17 cellular contexts compared by ENCODE assay signal in genomic region chr1:169443923-169444322, GRCh38. TPM values are rescaled to one million over a fixed set of nuclear protein-coding genes. Genes with fewer than 3 reads are reported as not detected.
DNase-seq lines count a peak whose midpoint lies in the region; ATAC-seq, FAIRE-seq and TF ChIP-seq lines count a peak whose summit lies in the region.
"Had no signal": no experiment of that assay in that cellular context is flagged by ENCODE, and none has a peak within 500 bp of the region (broad histone marks: within the 10 kb centered on the region; RNA-seq: fewer than 3 reads in every experiment).

No MANE protein-coding gene starts in this region.

- WGBS in A549 (ENCODE audit: missing lambda C conversion rate): 25% methylated on average over 3 of the region's 3 CpGs
- WGBS in K562 (ENCODE audit: insufficient coverage, low coverage, missing lambda C conversion rate): 0% methylated on average over 3 of the region's 3 CpGs
- WGBS in small intestine, 3 donors: 20 to 51% (median 39%) methylated on average over 3 of the region's 3 CpGs

- BruUV-seq in K562 (replicated peaks; lab: Mats Ljungman, UMichigan): no TSS peak
- BruUV-seq in Calu3 (replicated peaks; lab: Mats Ljungman, UMichigan): no TSS peak

- FAIRE-seq in A549 (lab: Jason Lieb, UNC) (peak; percentile 74), K562 (lab: Jason Lieb, UNC) (no peak), small intestine (lab: Jason Lieb, UNC) (no peak)
- FAIRE-seq: G401.6, GM12891, GM19239 had no signal

- H3K27me3 Mint-ChIP-seq in Calu3 (ENCODE audit: unreplicated experiment) (no peaks in the 10 kb centered on the region), GM23338 (ENCODE audit: insufficient read depth, low read depth, poor library complexity) (peaks cover 3% of the 10 kb centered on the region)

- H3K4me3 Mint-ChIP-seq in Calu3 (ENCODE audit: low read depth, unreplicated experiment): no peak overlapping the region
- no peak overlapping the region for H3K4me3 Mint-ChIP-seq in GM23338
- H3K4me3 Mint-ChIP-seq: CD4-positive, CD25-positive, alpha-beta regulatory T cell; CD8-positive, alpha-beta memory T cell had no signal

- TF ChIP-seq POLR2A in A549 (IDR thresholded peaks at IDR 0.05; ENCODE audit: low read length): no peak
- no peak for TF ChIP-seq POLR2A in K562 (conservative IDR thresholded peaks at IDR 0.05)

- peaks cover 9% of the 10 kb centered on the region for H3K4me1 Mint-ChIP-seq in Calu3 (ENCODE audit: low read depth, unreplicated experiment)
- no peaks in the 10 kb centered on the region for H3K4me1 Mint-ChIP-seq in GM23338
- H3K4me1 Mint-ChIP-seq: CD4-positive, CD25-positive, alpha-beta regulatory T cell; CD8-positive, alpha-beta memory T cell had no signal

- no peak overlapping the region for H2AFZ ChIP-seq in K562 (ENCODE audit: low read depth, low read length)
- no peak overlapping the region for H2AFZ ChIP-seq in GM23338

- no peaks in the 10 kb centered on the region for H3K9me2 ChIP-seq in GM23338 (ENCODE audit: insufficient read depth)

- H3K36me3 ChIP-seq in K562 (ENCODE audit: control insufficient read depth, insufficient read depth, low read length): no peaks in the 10 kb centered on the region
- no peaks in the 10 kb centered on the region for H3K36me3 ChIP-seq in small intestine (ENCODE audit: control insufficient read depth in 2 of 2, insufficient read depth in 2 of 2, low read length in 2 of 2)
- H3K36me3 ChIP-seq in GM23338 (ENCODE audit: insufficient read depth): no peaks in the 10 kb centered on the region
- H3K36me3 ChIP-seq: BE2C, HAP-1 had no signal

- H3K9me3 ChIP-seq in A549: no peaks in the 10 kb centered on the region
- no peaks in the 10 kb centered on the region for H3K9me3 ChIP-seq in K562 (replicated peaks; ENCODE audit: control insufficient read depth, insufficient read depth, low read depth, low read length)
- H3K9me3 ChIP-seq in small intestine (ENCODE audit: control insufficient read depth, low read depth): no peaks in the 10 kb centered on the region
- H3K9me3 ChIP-seq: BE2C, HAP-1 had no signal

- CTCF ChIA-PET in A549 (lab: Yijun Ruan, JAX) (no interaction called here), K562 (lab: Yijun Ruan, JAX; ENCODE audit: low intra/inter-chr PET ratio) (no interaction called here), Calu3 (lab: Charles Lee) (no interaction called here)

- DNase-seq in A549 (ENCODE audit: low read depth in 1 of 2, low spot score in 1 of 2) (no peak), LNCaP clone FGC (ENCODE audit: low read depth) (peak; percentile 62), K562 (ENCODE audit: extremely low read depth in 1 of 4, low spot score in 3 of 4) (no peak), small intestine (peak; percentile 11), AML-193 (lab: John Stamatoyannopoulos, UW) (no peak), Calu3 (no peak), GM23338 (ENCODE audit: low spot score) (no peak)
- DNase-seq: 8988T; BE2C; C1 segment of cervical spinal cord; CD4-positive, CD25-positive, alpha-beta regulatory T cell; CD8-positive, alpha-beta memory T cell; COR-L47 had no signal

- H3K9ac ChIP-seq in K562 (ENCODE audit: insufficient read depth in 1 of 2, low read depth in 2 of 2, low read length in 2 of 2): no peak overlapping the region

- H3K4me2 ChIP-seq in A549 (no peak overlapping the region), K562 (ENCODE audit: insufficient read depth, low read length) (no peak overlapping the region), GM23338 (no peak overlapping the region)

- no peaks in the 10 kb centered on the region for H3K9me3 Mint-ChIP-seq in Calu3 (ENCODE audit: low read depth, unreplicated experiment)
- H3K9me3 Mint-ChIP-seq in GM23338: peaks cover 4% of the 10 kb centered on the region

- no peak for TF ChIP-seq CTCF in A549 (IDR thresholded peaks at IDR 0.05)
- TF ChIP-seq CTCF in LNCaP clone FGC (IDR thresholded peaks at IDR 0.05; ENCODE audit: control insufficient read depth, extremely low read depth, insufficient read depth): no peak
- no peak for TF ChIP-seq CTCF in K562 (IDR thresholded peaks at IDR 0.05 in 2 of 3, conservative IDR thresholded peaks at IDR 0.05 in 1 of 3; ENCODE audit: insufficient read depth in 2 of 3, low read depth in 1 of 3, low read length in 3 of 3)
- TF ChIP-seq CTCF in Calu3 (IDR thresholded peaks at IDR 0.05; ENCODE audit: unreplicated experiment): no peak
- TF ChIP-seq CTCF in GM23338 (conservative IDR thresholded peaks at IDR 0.05; ENCODE audit: low read depth in 2 of 2): no peak

- no peaks in the 10 kb centered on the region for H3K4me1 ChIP-seq in A549
- no peaks in the 10 kb centered on the region for H3K4me1 ChIP-seq in K562 (replicated peaks in 1 of 2; ENCODE audit: control insufficient read depth in 2 of 2, insufficient read depth in 2 of 2, low read length in 2 of 2)
- no peaks in the 10 kb centered on the region for H3K4me1 ChIP-seq in small intestine (ENCODE audit: control insufficient read depth in 2 of 2, insufficient read depth in 1 of 2, low read depth in 1 of 2, low read length in 1 of 2)
- H3K4me1 ChIP-seq in GM23338 (ENCODE audit: insufficient read depth): no peaks in the 10 kb centered on the region
- H3K4me1 ChIP-seq: BE2C, HAP-1 had no signal

- no peak for TF ChIP-seq EP300 in A549 (IDR thresholded peaks at IDR 0.05)
- no peak for TF ChIP-seq EP300 in K562 (IDR thresholded peaks at IDR 0.05; ENCODE audit: low read length)

- intact Hi-C loops in K562 (cut with micrococcal nuclease): no loop called here
- intact Hi-C loops in Calu3 (cut with micrococcal nuclease; ENCODE audit: unreplicated experiment): no loop called here

- H3K27me3 ChIP-seq in K562 (ENCODE audit: control insufficient read depth in 2 of 2, insufficient read depth in 2 of 2, low read length in 2 of 2) (no peaks in the 10 kb centered on the region; a peak in 1 of 5 replicates), small intestine (ENCODE audit: control insufficient read depth in 2 of 2, insufficient read depth in 2 of 2, low read length in 2 of 2) (peaks cover 0 to 2% of the 10 kb centered on the region in 2 donors), GM23338 (ENCODE audit: insufficient read depth) (no peaks in the 10 kb centered on the region)

- POLR2A ChIA-PET in A549 (lab: Yijun Ruan, JAX) (no interaction called here), K562 (lab: Yijun Ruan, JAX) (no interaction called here)

- H3K79me2 ChIP-seq in K562 (ENCODE audit: control insufficient read depth, insufficient read depth, low read length): no peaks in the 10 kb centered on the region
- no peaks in the 10 kb centered on the region for H3K79me2 ChIP-seq in GM23338 (replicated peaks; ENCODE audit: insufficient read depth)

- no peaks in the 10 kb centered on the region for H3K9me1 ChIP-seq in K562 (ENCODE audit: control insufficient read depth, insufficient read depth, low read length)

- H3K27ac ChIP-seq in A549: no peak overlapping the region
- H3K27ac ChIP-seq in K562 (ENCODE audit: extremely low read depth, low read depth, low read length): no peak overlapping the region
- H3K27ac ChIP-seq in small intestine (ENCODE audit: low read depth in 1 of 2, low read length in 1 of 2): no peak overlapping the region
- no peak overlapping the region for H3K27ac ChIP-seq in GM23338 (ENCODE audit: low read depth)

- in situ Hi-C loops in K562 (cut with MboI): no loop called here

- H4K20me1 ChIP-seq in K562 (replicated peaks; ENCODE audit: control insufficient read depth, insufficient read depth, low read length): no peaks in the 10 kb centered on the region
- H4K20me1 ChIP-seq in GM23338 (replicated peaks; ENCODE audit: insufficient read depth): no peaks in the 10 kb centered on the region

- H3K4me3 ChIP-seq in A549: no peak overlapping the region
- H3K4me3 ChIP-seq in LNCaP clone FGC (ENCODE audit: low read depth, low read length): no peak overlapping the region
- H3K4me3 ChIP-seq in K562: no peak overlapping the region
- no peak overlapping the region for H3K4me3 ChIP-seq in small intestine (ENCODE audit: low read depth in 1 of 2, low read length in 2 of 2)
- no peak overlapping the region for H3K4me3 ChIP-seq in GM23338
- H3K4me3 ChIP-seq: HAP-1 had no signal

- no peaks in the 10 kb centered on the region for H3F3A ChIP-seq in GM23338 (replicated peaks; ENCODE audit: low read depth)

- no peak for ATAC-seq in A549
- ATAC-seq in K562: no peak
- ATAC-seq in GM23338: no peak

- TF ChIP-seq RAD21 in A549 (conservative IDR thresholded peaks at IDR 0.05 in 1 of 2, IDR thresholded peaks at IDR 0.05 in 1 of 2) (no peak), K562 (CRISPR knock-in tag; conservative IDR thresholded peaks at IDR 0.05 in 1 of 2, IDR thresholded peaks at IDR 0.05 in 1 of 2) (no peak)

- H3K36me3 Mint-ChIP-seq in Calu3 (ENCODE audit: insufficient read depth, unreplicated experiment) (no peaks in the 10 kb centered on the region), GM23338 (ENCODE audit: low read depth) (no peaks in the 10 kb centered on the region)
- H3K36me3 Mint-ChIP-seq: CD8-positive, alpha-beta memory T cell had no signal

- H3K27ac Mint-ChIP-seq in Calu3 (ENCODE audit: unreplicated experiment) (no peak overlapping the region), GM23338 (no peak overlapping the region)
- H3K27ac Mint-ChIP-seq: CD4-positive, CD25-positive, alpha-beta regulatory T cell; CD8-positive, alpha-beta memory T cell had no signal

RNA-seq across cellular contexts. Expression of gene CCDC181, which starts 16.6 kb away (rescaled TPM):
- polyA plus RNA-seq in A549 (2011; rRNA removed): 0.26 and 0.35 TPM in 2 replicates
- 0.03 and 0.07 TPM in 2 replicates for polyA plus RNA-seq in A549 (2012; cell fraction: cytosol; rRNA removed)
- not detected in 2 replicates for polyA plus RNA-seq in A549 (2012; cell fraction: nucleus; rRNA removed)
- 0.14 to 0.26 TPM (median 0.20 TPM) in 3 replicates for polyA plus RNA-seq in A549 (2017; fragmentation: RNase III; extraction: RNeasy Plus Mini Kit Qiagen cat#74134 plus additional on column Dnase treatment)
- 0.17 TPM in 1 of 2 replicates, not detected in the other for polyA minus RNA-seq in A549 (2011; rRNA and poly(A)+ RNA removed)
- not detected in 2 replicates for total RNA-seq in K562 (2011; cell fraction: chromatin; rRNA removed; ENCODE audit: low replicate concordance)
- not detected in 2 replicates for total RNA-seq in K562 (2011; cell fraction: nucleolus; rRNA removed)
- not detected in 2 replicates for total RNA-seq in K562 (2011; cell fraction: nucleoplasm; rRNA removed)
- total RNA-seq in K562 (2014; rRNA removed): 0.14 TPM in 1 of 2 replicates, not detected in the other
- total RNA-seq in K562 (2014; rRNA removed; fragmentation: Illumina TruSeq; extraction: Trizol): 0.10 TPM in 1 of 2 replicates, not detected in the other
- total RNA-seq in K562 (2015; rRNA removed; fragmentation: Illumina TruSeq; extraction: Trizol): not detected in 2 replicates
- total RNA-seq in K562 (2021): not detected in 2 replicates
- polyA plus RNA-seq in K562 (2011; rRNA removed): not detected in 2 replicates
- polyA plus RNA-seq in K562 (2011; cell fraction: cytosol; rRNA removed): not detected in 2 replicates
- 0.08 TPM in 1 of 2 replicates, not detected in the other for polyA plus RNA-seq in K562 (2011; cell fraction: nucleus; rRNA removed)
- 0.07 TPM in 1 of 2 replicates, not detected in the other for polyA plus RNA-seq in K562 (2012)
- polyA plus RNA-seq in K562 (2014; fragmentation: Illumina TruSeq; extraction: Trizol): not detected in 2 replicates
- under 1 TPM in 1 of 2 experiments, not detected in 1; 0.04 TPM for polyA plus RNA-seq in K562 (2014; fragmentation: Nextera tagmentation; extraction: Ambion mirVana)
- not detected in 2 replicates for polyA plus RNA-seq in K562 (2014; rRNA removed)
- 0.15 TPM in 1 of 2 replicates, not detected in the other for polyA minus RNA-seq in K562 (2011; rRNA and poly(A)+ RNA removed)
- polyA minus RNA-seq in K562 (2011; cell fraction: cytosol; rRNA and poly(A)+ RNA removed): not detected in 2 replicates
- polyA minus RNA-seq in K562 (2011; cell fraction: nucleus; rRNA and poly(A)+ RNA removed): 0.44 TPM in 1 of 2 replicates, not detected in the other
- polyA plus RNA-seq in small intestine: under 1 TPM in 1 of 3 donors, not detected in 2; 0.25 TPM
- 0.64 and 0.71 TPM in 2 replicates for total RNA-seq in Calu3 (2022)
- total RNA-seq in GM23338 (2014; rRNA removed; shearing (Covaris generic)): 3.1 and 3.4 TPM in 2 replicates
- polyA plus RNA-seq in GM23338 (2016; fragmentation: Nextera tagmentation; extraction: Ambion mirVana): 6.0 and 9.0 TPM in 2 replicates
- total RNA-seq: CD4-positive, CD25-positive, alpha-beta regulatory T cell had no signal
- polyA plus RNA-seq: CD4-positive, CD25-positive, alpha-beta regulatory T cell; CD8-positive, alpha-beta memory T cell had no signal

RNA-seq across cellular contexts. Expression of gene SLC19A2, which starts 41.8 kb away (rescaled TPM):
- polyA plus RNA-seq in A549 (2011; rRNA removed) (11.7 and 13.3 TPM in 2 replicates), A549 (2017; fragmentation: RNase III; extraction: RNeasy Plus Mini Kit Qiagen cat#74134 plus additional on column Dnase treatment) (4.5 to 5.2 TPM (median 4.7 TPM) in 3 replicates), K562 (2011; rRNA removed) (37.9 and 42.8 TPM in 2 replicates), K562 (2014; fragmentation: Illumina TruSeq; extraction: Trizol) (17.6 and 20.0 TPM in 2 replicates), K562 (2014; fragmentation: Nextera tagmentation; extraction: Ambion mirVana) (1 to 10 TPM; 7.4 to 8.9 TPM), K562 (2014; rRNA removed) (19.2 and 19.4 TPM in 2 replicates), small intestine (10 to 100 TPM in 1 of 3 donors, 1 to 10 TPM in 2; 1.9 to 13.4 (median 5.1) TPM), GM23338 (2016; fragmentation: Nextera tagmentation; extraction: Ambion mirVana) (9.9 and 11.1 TPM in 2 replicates)
- 3.4 and 4.7 TPM in 2 replicates for polyA plus RNA-seq in A549 (2012; cell fraction: cytosol; rRNA removed)
- 4.7 and 5.7 TPM in 2 replicates for polyA plus RNA-seq in A549 (2012; cell fraction: nucleus; rRNA removed)
- polyA minus RNA-seq in A549 (2011; rRNA and poly(A)+ RNA removed): 9.1 and 9.6 TPM in 2 replicates
- total RNA-seq in K562 (2011; cell fraction: chromatin; rRNA removed; ENCODE audit: low replicate concordance): 42.9 and 68.7 TPM in 2 replicates
- total RNA-seq in K562 (2011; cell fraction: nucleolus; rRNA removed): 38.0 and 48.8 TPM in 2 replicates
- 58.8 and 72.3 TPM in 2 replicates for total RNA-seq in K562 (2011; cell fraction: nucleoplasm; rRNA removed)
- total RNA-seq in K562 (2014; rRNA removed) (14.4 and 18.4 TPM in 2 replicates), K562 (2014; rRNA removed; fragmentation: Illumina TruSeq; extraction: Trizol) (28.9 and 30.9 TPM in 2 replicates), K562 (2015; rRNA removed; fragmentation: Illumina TruSeq; extraction: Trizol) (17.9 and 19.5 TPM in 2 replicates), K562 (2021) (18.0 TPM in 2 replicates), Calu3 (2022) (22.0 and 24.2 TPM in 2 replicates)
- polyA plus RNA-seq in K562 (2011; cell fraction: cytosol; rRNA removed): 24.1 and 28.5 TPM in 2 replicates
- polyA plus RNA-seq in K562 (2011; cell fraction: nucleus; rRNA removed): 31.4 and 36.6 TPM in 2 replicates
- 9.8 TPM in 2 replicates for polyA plus RNA-seq in K562 (2012)
- 47.3 and 49.6 TPM in 2 replicates for polyA minus RNA-seq in K562 (2011; rRNA and poly(A)+ RNA removed)
- 15.4 and 19.0 TPM in 2 replicates for polyA minus RNA-seq in K562 (2011; cell fraction: cytosol; rRNA and poly(A)+ RNA removed)
- polyA minus RNA-seq in K562 (2011; cell fraction: nucleus; rRNA and poly(A)+ RNA removed): 24.2 and 32.8 TPM in 2 replicates
- 39.1 and 42.8 TPM in 2 replicates for total RNA-seq in GM23338 (2014; rRNA removed; shearing (Covaris generic))

Comparison
In these comparisons a context has a peak if more than half of its experiments do, and no peak if none do; other contexts are left out.
1. DNase-seq: peak in LNCaP clone FGC (single experiment) and small intestine (single experiment); none in A549 (0 of 2), K562 (0 of 4), AML-193 (0 of 2), Calu3 (single experiment) and GM23338 (single experiment).